ENCODE assay signal across 19 cellular contexts in genomic region chr1:220454155-220454777, GRCh38.
DNase-seq lines count a peak whose midpoint lies in the region; ATAC-seq and TF ChIP-seq lines count a peak whose summit lies in the region.
"Had no signal": no experiment of that assay in that cellular context is flagged by ENCODE, and none has a peak within 500 bp of the region (broad histone marks: within the 10 kb centered on the region; RNA-seq: fewer than 3 reads in every experiment).

No MANE protein-coding gene starts in this region.

- DNase-seq in left ventricle myocardium inferior (no peak), Right ventricle myocardium inferior (ENCODE audit: missing footprints) (no peak), PC-3 (peak; percentile 46), fibroblast of the aortic adventitia (ENCODE audit: low read depth) (no peak), A172 (ENCODE audit: low spot score) (no peak), C1 segment of cervical spinal cord (lab: John Stamatoyannopoulos, UW) (no peak)
- DNase-seq: activated CD4-positive, alpha-beta T cell treated with anti-CD3 and anti-CD28 coated beads for 36 hours; activated T-cell treated with anti-CD3 and anti-CD28 coated beads, Interleukin-2, amount 50 U/mL, for 72 hours; adrenal gland; GM23248; mesendoderm; NCI-H1417 treated with DMSO at 0.1 percent for 48 hours; NCI-H510A; pancreas; stimulated activated CD4-positive, alpha-beta T cell treated with anti-CD3 and anti-CD28 coated beads, Interleukin-15, amount 100 ng/mL, for 24 hours; T-helper 17 cell had no signal

- H3K36me3 ChIP-seq in left ventricle myocardium inferior (no peaks in the 10 kb centered on the region), PC-3 (ENCODE audit: low read depth, low read length) (no peaks in the 10 kb centered on the region)
- H3K36me3 ChIP-seq: adrenal gland, pancreas had no signal

- intact Hi-C loops in left ventricle myocardium inferior (cut with micrococcal nuclease) (no loop called here), Right ventricle myocardium inferior (cut with DNase I) (no loop called here), PC-3 (cut with micrococcal nuclease) (no loop called here)

- no peak overlapping the region for H3K9ac ChIP-seq in PC-3 (ENCODE audit: low read length)
- H3K9ac ChIP-seq: GM23248 had no signal

- no peak overlapping the region for H3K4me2 ChIP-seq in PC-3 (ENCODE audit: low read length)

- H3K9me2 ChIP-seq in PC-3 (replicated peaks; ENCODE audit: low read length), result no peaks in the 10 kb centered on the region; the same call in 1 of the 2 replicates

- H3K4me1 ChIP-seq in left ventricle myocardium inferior (peaks cover 19% of the 10 kb centered on the region), PC-3 (ENCODE audit: insufficient read depth, low read length) (no peaks in the 10 kb centered on the region)
- H3K4me1 ChIP-seq: adrenal gland, pancreas had no signal

- BruUV-seq in PC-3 (replicated peaks; lab: Mats Ljungman, UMichigan), result no TSS peak

- no peak for ATAC-seq in Right ventricle myocardium inferior
- no peak for ATAC-seq in PC-3
- ATAC-seq in activated T-helper 17 cell treated with anti-CD3 and anti-CD28 coated beads, Interleukin-2, amount 50 U/mL, for 72 hours (replicated peaks), result no peak
- no peak for ATAC-seq in GM21360 (IDR thresholded peaks at IDR 0.05; ENCODE audit: unreplicated experiment)
- ATAC-seq: activated CD4-positive, alpha-beta T cell treated with anti-CD3 and anti-CD28 coated beads for 36 hours; activated T-cell treated with anti-CD3 and anti-CD28 coated beads, Interleukin-2, amount 50 U/mL, for 72 hours; HepG2; pancreas; T-helper 17 cell had no signal

- H3K4me3 ChIP-seq in left ventricle myocardium inferior (no peak overlapping the region), PC-3 (ENCODE audit: low read length) (no peak overlapping the region), fibroblast of the aortic adventitia (ENCODE audit: low read depth, low read length) (no peak overlapping the region)
- H3K4me3 ChIP-seq: adrenal gland, GM23248, pancreas had no signal

- peak; percentile 33 for TF ChIP-seq CTCF in left ventricle myocardium inferior (IDR thresholded peaks at IDR 0.05; ENCODE audit: borderline replicate concordance)
- TF ChIP-seq CTCF in PC-3 (conservative IDR thresholded peaks at IDR 0.05; ENCODE audit: low read depth, low read length), result peak; percentile 57
- TF ChIP-seq CTCF in fibroblast of the aortic adventitia (IDR thresholded peaks at IDR 0.05; ENCODE audit: insufficient read depth, low read length), result peak; percentile 28

- H3K9me3 Mint-ChIP-seq in activated T-helper 17 cell treated with anti-CD3 and anti-CD28 coated beads, Interleukin-2, amount 50 U/mL, for 72 hours, result no peaks in the 10 kb centered on the region
- H3K9me3 Mint-ChIP-seq: activated T-cell treated with anti-CD3 and anti-CD28 coated beads, Interleukin-2, amount 50 U/mL, for 72 hours had no signal

- no peaks in the 10 kb centered on the region for H4K20me1 ChIP-seq in PC-3 (ENCODE audit: low read length)

- POLR2A ChIA-PET in PC-3 (lab: Charles Lee; ENCODE audit: unreplicated experiment), result no interaction called here

- H3K4me1 Mint-ChIP-seq in activated T-helper 17 cell treated with anti-CD3 and anti-CD28 coated beads, Interleukin-2, amount 50 U/mL, for 72 hours, result no peaks in the 10 kb centered on the region
- H3K4me1 Mint-ChIP-seq: activated CD4-positive, alpha-beta T cell treated with anti-CD3 and anti-CD28 coated beads for 36 hours had no signal

- no peak overlapping the region for H3K4me3 Mint-ChIP-seq in activated T-helper 17 cell treated with anti-CD3 and anti-CD28 coated beads, Interleukin-2, amount 50 U/mL, for 72 hours
- H3K4me3 Mint-ChIP-seq: activated CD4-positive, alpha-beta T cell treated with anti-CD3 and anti-CD28 coated beads for 36 hours; activated T-cell treated with anti-CD3 and anti-CD28 coated beads, Interleukin-2, amount 50 U/mL, for 72 hours; T-helper 17 cell had no signal

- H2AFZ ChIP-seq in PC-3 (ENCODE audit: low read length), result no peak overlapping the region
- H2AFZ ChIP-seq: GM23248 had no signal

- peaks cover 31% of the 10 kb centered on the region for H3K27me3 Mint-ChIP-seq in activated T-helper 17 cell treated with anti-CD3 and anti-CD28 coated beads, Interleukin-2, amount 50 U/mL, for 72 hours

- H3K27me3 ChIP-seq in left ventricle myocardium inferior (ENCODE audit: low read depth) (peaks cover under 1% of the 10 kb centered on the region), PC-3 (ENCODE audit: low read length) (peaks cover 44% of the 10 kb centered on the region)
- H3K27me3 ChIP-seq: adrenal gland, pancreas had no signal

- H3F3A ChIP-seq in PC-3 (ENCODE audit: low read length, unreplicated experiment), result no peaks in the 10 kb centered on the region

- no peak overlapping the region for H3K27ac Mint-ChIP-seq in activated T-helper 17 cell treated with anti-CD3 and anti-CD28 coated beads, Interleukin-2, amount 50 U/mL, for 72 hours
- H3K27ac Mint-ChIP-seq: activated CD4-positive, alpha-beta T cell treated with anti-CD3 and anti-CD28 coated beads for 36 hours; activated T-cell treated with anti-CD3 and anti-CD28 coated beads, Interleukin-2, amount 50 U/mL, for 72 hours; T-helper 17 cell had no signal

- H3K9me3 ChIP-seq in left ventricle myocardium inferior (replicated peaks) (no peaks in the 10 kb centered on the region), PC-3 (ENCODE audit: low read length) (no peaks in the 10 kb centered on the region)
- H3K9me3 ChIP-seq: adrenal gland, pancreas had no signal

- CTCF ChIA-PET in PC-3 (lab: Charles Lee), result no interaction called here

- H3K27ac ChIP-seq in left ventricle myocardium inferior (replicated peaks), result no peak overlapping the region
- H3K27ac ChIP-seq in PC-3 (ENCODE audit: low read length), result no peak overlapping the region
- H3K27ac ChIP-seq: adrenal gland, GM23248, pancreas had no signal

- no peaks in the 10 kb centered on the region for H3K36me3 Mint-ChIP-seq in activated T-helper 17 cell treated with anti-CD3 and anti-CD28 coated beads, Interleukin-2, amount 50 U/mL, for 72 hours (ENCODE audit: low read depth)

- H3K79me2 ChIP-seq in PC-3 (ENCODE audit: low read length), result no peaks in the 10 kb centered on the region
